37 cellular contexts compared by ENCODE assay signal in the genomic region with DNA sequence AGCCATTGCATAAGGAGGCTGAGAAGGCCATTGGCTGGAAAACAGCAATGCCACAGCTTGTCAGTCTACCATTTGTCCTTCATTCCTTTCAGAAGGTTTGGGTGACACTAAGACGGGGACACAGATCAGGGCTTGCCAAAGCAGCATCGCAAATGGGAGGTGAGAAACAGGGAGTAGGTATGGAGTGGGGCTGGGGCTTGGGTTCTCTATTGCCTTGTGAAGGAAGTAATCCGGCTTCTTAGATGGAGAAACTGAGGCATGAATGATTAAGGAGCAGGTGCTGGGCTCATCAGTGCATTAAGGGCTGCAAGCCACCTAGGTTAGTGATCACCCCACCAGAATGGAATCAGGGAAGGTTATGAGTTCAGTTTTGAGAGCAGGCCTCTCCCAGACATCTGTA.
"Had no signal": no experiment of that assay in that cellular context is flagged by ENCODE, and none has a peak within 500 bp of the region (broad histone marks: within the 10 kb centered on the region; RNA-seq: fewer than 3 reads in every experiment).

No MANE protein-coding gene starts in this region.

- H3K4me1 ChIP-seq: adrenal gland, ascending aorta, body of pancreas, breast epithelium had no signal

- H3K27ac ChIP-seq: adrenal gland, ascending aorta, body of pancreas, brain microvascular endothelial cell, breast epithelium, cardiac muscle cell had no signal

- H3K9me3 Mint-ChIP-seq: activated naive CD8-positive, alpha-beta T cell treated with anti-CD3 and anti-CD28 coated beads for 36 hours; activated T-helper 1 cell treated with anti-CD3 and anti-CD28 coated beads, Interleukin-12 subunit alpha, Interleukin-12 subunit beta, Interleukin-2, Interleukin-4 antibody, amounts not matched to agents 30 ng/mL and 10 ng/mL and 1 ng/mL, durations not matched to agents 14 hours and 24 hours and 36 hours had no signal

- H3K4me1 Mint-ChIP-seq: activated naive CD4-positive, alpha-beta T cell treated with anti-CD3 and anti-CD28 coated beads, Interleukin-2, amount 10 ng/mL, durations not matched to agents 7 days and 5 days; activated naive CD8-positive, alpha-beta T cell treated with anti-CD3 and anti-CD28 coated beads for 36 hours; activated naive CD8-positive, alpha-beta T cell treated with anti-CD3 and anti-CD28 coated beads, Interleukin-2, amount 10 ng/mL, durations not matched to agents 7 days and 5 days; activated naive CD8-positive, alpha-beta T cell treated with anti-CD3 and anti-CD28 coated beads, Interleukin-2, amount 50 U/mL, for 24 hours; activated T-helper 17 cell treated with anti-CD3 and anti-CD28 coated beads, Interleukin-2, amount 50 U/mL, for 72 hours; brain; central memory CD8-positive, alpha-beta T cell had no signal

- ATAC-seq: activated naive CD4-positive, alpha-beta T cell treated with anti-CD3 and anti-CD28 coated beads, Interleukin-2, amount 50 U/mL, for 72 hours; activated naive CD8-positive, alpha-beta T cell treated with anti-CD3 and anti-CD28 coated beads, Interleukin-2, amount 50 U/mL, for 24 hours; activated T-cell treated with anti-CD3 and anti-CD28 coated beads, Interleukin-2, amount 50 U/mL, for 4 hours; activated T-cell treated with anti-CD3 and anti-CD28 coated beads, Interleukin-2, amount 50 U/mL, for 72 hours; activated T-helper 17 cell treated with anti-CD3 and anti-CD28 coated beads, Interleukin-2, amount 50 U/mL, for 72 hours; body of pancreas had no signal

- H3K27me3 ChIP-seq: adrenal gland, ascending aorta, body of pancreas, brain microvascular endothelial cell, breast epithelium, cardiac muscle cell had no signal

- H3K4me3 Mint-ChIP-seq: activated naive CD4-positive, alpha-beta T cell treated with anti-CD3 and anti-CD28 coated beads, Interleukin-2, amount 10 ng/mL, durations not matched to agents 7 days and 5 days; activated naive CD8-positive, alpha-beta T cell; activated naive CD8-positive, alpha-beta T cell treated with anti-CD3 and anti-CD28 coated beads for 36 hours; activated naive CD8-positive, alpha-beta T cell treated with anti-CD3 and anti-CD28 coated beads, Interleukin-2, amount 10 ng/mL, durations not matched to agents 7 days and 5 days; activated naive CD8-positive, alpha-beta T cell treated with anti-CD3 and anti-CD28 coated beads, Interleukin-2, amount 50 U/mL, for 24 hours; activated T-cell treated with anti-CD3 and anti-CD28 coated beads, Interleukin-2, amount 50 U/mL, for 24 hours; activated T-cell treated with anti-CD3 and anti-CD28 coated beads, Interleukin-2, amount 50 U/mL, for 4 hours; activated T-cell treated with anti-CD3 and anti-CD28 coated beads, Interleukin-2, amount 50 U/mL, for 72 hours; activated T-helper 1 cell treated with anti-CD3 and anti-CD28 coated beads, Interleukin-12 subunit alpha, Interleukin-12 subunit beta, Interleukin-2, Interleukin-4 antibody, amounts not matched to agents 30 ng/mL and 10 ng/mL and 1 ng/mL, durations not matched to agents 14 hours and 24 hours and 36 hours; activated T-helper 17 cell treated with anti-CD3 and anti-CD28 coated beads, Interleukin-2, amount 50 U/mL, for 72 hours; brain; central memory CD8-positive, alpha-beta T cell had no signal

- H3K4me3 ChIP-seq: adrenal gland, ascending aorta, body of pancreas, breast epithelium, cardiac muscle cell had no signal

- DNase-seq: activated effector memory CD4-positive, alpha-beta T cell treated with anti-CD3 and anti-CD28 coated beads, Interleukin-2, amount 50 U/mL, for 16 hours; activated effector memory CD4-positive, alpha-beta T cell treated with Interleukin-2 at 50 U/mL for 16 hours; activated gamma-delta T cell; activated gamma-delta T cell treated with Interleukin-2 at 50 U/mL for 16 hours; activated naive CD4-positive, alpha-beta T cell; activated naive CD4-positive, alpha-beta T cell treated with anti-CD3 and anti-CD28 coated beads, Interleukin-2, amount 10 ng/mL, durations not matched to agents 7 days and 5 days; activated naive CD4-positive, alpha-beta T cell treated with anti-CD3 and anti-CD28 coated beads, Interleukin-2, amount 50 U/mL, for 16 hours; activated naive CD4-positive, alpha-beta T cell treated with Interleukin-2 at 50 U/mL for 16 hours; activated naive CD8-positive, alpha-beta T cell treated with anti-CD3 and anti-CD28 coated beads for 36 hours; activated naive CD8-positive, alpha-beta T cell treated with anti-CD3 and anti-CD28 coated beads, Interleukin-2, amount 10 ng/mL, durations not matched to agents 7 days and 5 days; activated naive CD8-positive, alpha-beta T cell treated with anti-CD3 and anti-CD28 coated beads, Interleukin-2, amount 50 U/mL, for 24 hours; activated T-cell treated with anti-CD3 and anti-CD28 coated beads for 4 hours; activated T-cell treated with anti-CD3 and anti-CD28 coated beads, Interleukin-2, amount 50 U/mL, for 1 hour; activated T-cell treated with anti-CD3 and anti-CD28 coated beads, Interleukin-2, amount 50 U/mL, for 24 hours; activated T-cell treated with anti-CD3 and anti-CD28 coated beads, Interleukin-2, amount 50 U/mL, for 4 hours; activated T-cell treated with anti-CD3 and anti-CD28 coated beads, Interleukin-2, amount 50 U/mL, for 48 hours; activated T-cell treated with anti-CD3 and anti-CD28 coated beads, Interleukin-2, amount 50 U/mL, for 72 hours; adrenal gland; amniotic stem cell; amygdala; anterior cingulate cortex; aorta; body of pancreas; brain microvascular endothelial cell; caudate nucleus; central memory CD4-positive, alpha-beta T cell; cerebellar nuclear complex had no signal

- H3K27ac Mint-ChIP-seq: activated naive CD4-positive, alpha-beta T cell treated with anti-CD3 and anti-CD28 coated beads, Interleukin-2, amount 10 ng/mL, durations not matched to agents 7 days and 5 days; activated naive CD4-positive, alpha-beta T cell treated with anti-CD3 and anti-CD28 coated beads, Interleukin-2, amount 50 U/mL, for 72 hours; activated naive CD8-positive, alpha-beta T cell; activated naive CD8-positive, alpha-beta T cell treated with anti-CD3 and anti-CD28 coated beads for 36 hours; activated naive CD8-positive, alpha-beta T cell treated with anti-CD3 and anti-CD28 coated beads, Interleukin-2, amount 10 ng/mL, durations not matched to agents 7 days and 5 days; activated naive CD8-positive, alpha-beta T cell treated with anti-CD3 and anti-CD28 coated beads, Interleukin-2, amount 50 U/mL, for 24 hours; activated T-cell treated with anti-CD3 and anti-CD28 coated beads, Interleukin-2, amount 50 U/mL, for 24 hours; activated T-cell treated with anti-CD3 and anti-CD28 coated beads, Interleukin-2, amount 50 U/mL, for 72 hours; activated T-helper 1 cell treated with anti-CD3 and anti-CD28 coated beads, Interleukin-12 subunit alpha, Interleukin-12 subunit beta, Interleukin-2, Interleukin-4 antibody, amounts not matched to agents 30 ng/mL and 10 ng/mL and 1 ng/mL, durations not matched to agents 14 hours and 24 hours and 36 hours; activated T-helper 17 cell treated with anti-CD3 and anti-CD28 coated beads, Interleukin-2, amount 50 U/mL, for 72 hours; activated T-helper 2 cell treated with anti-CD3 and anti-CD28 coated beads, Interferon-gamma antibody, Interleukin-2, Interleukin-4, amounts not matched to agents 10 μg/mL and 5 μg/mL and 100 μg/mL, durations not matched to agents 14 hours and 24 hours and 36 hours; brain had no signal

- H3K9me3 ChIP-seq: adrenal gland, ascending aorta, body of pancreas, breast epithelium had no signal

- H3K36me3 ChIP-seq: adrenal gland, ascending aorta, brain microvascular endothelial cell, breast epithelium, cardiac muscle cell had no signal

- H3K36me3 Mint-ChIP-seq: activated naive CD4-positive, alpha-beta T cell treated with anti-CD3 and anti-CD28 coated beads, Interleukin-2, amount 10 ng/mL, durations not matched to agents 7 days and 5 days; activated naive CD4-positive, alpha-beta T cell treated with anti-CD3 and anti-CD28 coated beads, Interleukin-2, amount 50 U/mL, for 72 hours; activated naive CD8-positive, alpha-beta T cell; activated naive CD8-positive, alpha-beta T cell treated with anti-CD3 and anti-CD28 coated beads for 36 hours; activated naive CD8-positive, alpha-beta T cell treated with anti-CD3 and anti-CD28 coated beads, Interleukin-2, amount 10 ng/mL, durations not matched to agents 7 days and 5 days; brain had no signal

- H3K27me3 Mint-ChIP-seq: activated naive CD8-positive, alpha-beta T cell; activated naive CD8-positive, alpha-beta T cell treated with anti-CD3 and anti-CD28 coated beads, Interleukin-2, amount 10 ng/mL, durations not matched to agents 7 days and 5 days; activated T-cell treated with anti-CD3 and anti-CD28 coated beads, Interleukin-2, amount 50 U/mL, for 24 hours; central memory CD8-positive, alpha-beta T cell had no signal
